In genomic region chr14:103616635-103617300, GRCh38 we compare ENCODE assay signal across 17 cellular contexts. TPM values are rescaled to one million over a fixed set of nuclear protein-coding genes. Genes with fewer than 3 reads are reported as not detected.
DNase-seq lines count a peak whose midpoint lies in the region; ATAC-seq, FAIRE-seq and TF ChIP-seq lines count a peak whose summit lies in the region.
"Had no signal": no experiment of that assay in that cellular context is flagged by ENCODE, and none has a peak within 500 bp of the region (broad histone marks: within the 10 kb centered on the region; RNA-seq: fewer than 3 reads in every experiment).

No MANE protein-coding gene starts in this region.

- H4K20me1 ChIP-seq in HepG2 (ENCODE audit: insufficient read depth, low read length) = no peaks in the 10 kb centered on the region
- H4K20me1 ChIP-seq: BLaER1 had no signal

- H3K9me3 Mint-ChIP-seq in glutamatergic neuron (ENCODE audit: unreplicated experiment) (peaks cover 5% of the 10 kb centered on the region), progenitor cell of endocrine pancreas (ENCODE audit: low read depth) (no peaks in the 10 kb centered on the region)

- no peak for TF ChIP-seq POLR2A in HepG2 (IDR thresholded peaks at IDR 0.05; ENCODE audit: insufficient read depth in 1 of 2, low read depth in 2 of 2, low read length in 2 of 2)
- TF ChIP-seq POLR2A in right lobe of liver (IDR thresholded peaks at IDR 0.05) = no peak

- H3K27ac ChIP-seq in HepG2 (ENCODE audit: extremely low read length, insufficient read depth, low read length) (no peak overlapping the region), right lobe of liver (no peak overlapping the region), tibial artery (no peak overlapping the region)
- H3K27ac ChIP-seq: BLaER1 had no signal

- TF ChIP-seq CTCF in HepG2 (CRISPR knock-in tag; IDR thresholded peaks at IDR 0.05) = no peak
- TF ChIP-seq CTCF in right lobe of liver (IDR thresholded peaks at IDR 0.05) = no peak
- TF ChIP-seq CTCF in glutamatergic neuron (IDR thresholded peaks at IDR 0.05; ENCODE audit: partially characterized antibody, unreplicated experiment) = no peak
- no peak for TF ChIP-seq CTCF in progenitor cell of endocrine pancreas (IDR thresholded peaks at IDR 0.05; ENCODE audit: unreplicated experiment)
- TF ChIP-seq CTCF in tibial artery (IDR thresholded peaks at IDR 0.05) = no peak

- POLR2A ChIA-PET in HepG2 (lab: Yijun Ruan, JAX) = no interaction called here

- no peaks in the 10 kb centered on the region; a peak in 1 of 5 replicates for H3K27me3 ChIP-seq in HepG2 (ENCODE audit: control insufficient read depth in 1 of 2, insufficient read depth in 2 of 2, low read length in 2 of 2)
- no peaks in the 10 kb centered on the region for H3K27me3 ChIP-seq in right lobe of liver
- H3K27me3 ChIP-seq in tibial artery = no peaks in the 10 kb centered on the region
- H3K27me3 ChIP-seq: BLaER1 had no signal

- no peak for DNase-seq in HepG2 (ENCODE audit: low spot score)
- DNase-seq in right lobe of liver = no peak
- DNase-seq in glutamatergic neuron = no peak
- DNase-seq in progenitor cell of endocrine pancreas (ENCODE audit: low spot score, unreplicated experiment) = no peak
- no peak for DNase-seq in ecto neural progenitor cell (ENCODE audit: low spot score)
- no peak for DNase-seq in tibial artery
- DNase-seq: 8988T; CD4-positive, alpha-beta memory T cell; DMS153; DMS79; GF-D8; IMR-90 had no signal

- H3K4me1 ChIP-seq in HepG2 (ENCODE audit: insufficient read depth, low read length) = peaks cover 26% of the 10 kb centered on the region
- no peaks in the 10 kb centered on the region for H3K4me1 ChIP-seq in right lobe of liver
- H3K4me1 ChIP-seq in tibial artery = no peaks in the 10 kb centered on the region
- H3K4me1 ChIP-seq: HAP-1 had no signal

- no peaks in the 10 kb centered on the region for H3K36me3 ChIP-seq in HepG2 (replicated peaks in 1 of 2; ENCODE audit: control insufficient read depth in 1 of 2, insufficient read depth in 2 of 2, low read length in 2 of 2)
- no peaks in the 10 kb centered on the region for H3K36me3 ChIP-seq in right lobe of liver
- no peaks in the 10 kb centered on the region for H3K36me3 ChIP-seq in tibial artery
- H3K36me3 ChIP-seq: BLaER1, HAP-1 had no signal

- H3K27me3 Mint-ChIP-seq in glutamatergic neuron (ENCODE audit: unreplicated experiment) = peaks cover 4% of the 10 kb centered on the region
- no peaks in the 10 kb centered on the region for H3K27me3 Mint-ChIP-seq in progenitor cell of endocrine pancreas
- H3K27me3 Mint-ChIP-seq: CD4-positive, alpha-beta memory T cell had no signal

- peak overlapping the region; percentile 34 for H3K27ac Mint-ChIP-seq in glutamatergic neuron (ENCODE audit: unreplicated experiment)
- H3K27ac Mint-ChIP-seq in progenitor cell of endocrine pancreas = peak overlapping the region; percentile 52
- H3K27ac Mint-ChIP-seq: CD4-positive, alpha-beta memory T cell had no signal

- peak; percentile 84 for ATAC-seq in HepG2
- no peak for ATAC-seq in right lobe of liver
- no peak for ATAC-seq in esophagus mucosa

- in situ Hi-C loops in HepG2 (cut with HindIII; ENCODE audit: extremely low pct_ligation_motif_present, low pct_unique_long_range_greater_than_20kb) = no loop called here

- TF ChIP-seq EP300 in HepG2 (IDR thresholded peaks at IDR 0.05; ENCODE audit: low read depth in 2 of 2, low read length in 2 of 2) (no peak), HepG2 (CRISPR knock-in tag; IDR thresholded peaks at IDR 0.05; ENCODE audit: borderline replicate concordance) (no peak)

- H3K9me3 ChIP-seq in HepG2 (ENCODE audit: low read length) (no peaks in the 10 kb centered on the region), right lobe of liver (no peaks in the 10 kb centered on the region), tibial artery (no peaks in the 10 kb centered on the region)
- H3K9me3 ChIP-seq: HAP-1 had no signal

- peak overlapping the region; percentile 34 for H3K9ac ChIP-seq in HepG2 (ENCODE audit: insufficient read depth, low read depth, low read length)
- H3K9ac ChIP-seq: BLaER1 had no signal

- peak overlapping the region; percentile 93 for H3K4me2 ChIP-seq in HepG2 (ENCODE audit: low read depth, low read length)
- H3K4me2 ChIP-seq: BLaER1 had no signal

- H3K36me3 Mint-ChIP-seq in glutamatergic neuron (ENCODE audit: unreplicated experiment) (no peaks in the 10 kb centered on the region), progenitor cell of endocrine pancreas (ENCODE audit: insufficient read depth) (no peaks in the 10 kb centered on the region)
- H3K36me3 Mint-ChIP-seq: CD14-positive monocyte; CD4-positive, alpha-beta memory T cell had no signal

- no TSS peak for BruUV-seq in HepG2 (replicated peaks; lab: Mats Ljungman, UMichigan)

- H3K4me3 Mint-ChIP-seq in glutamatergic neuron (ENCODE audit: unreplicated experiment) (no peak overlapping the region), progenitor cell of endocrine pancreas (ENCODE audit: low read depth) (no peak overlapping the region)
- H3K4me3 Mint-ChIP-seq: CD14-positive monocyte; CD4-positive, alpha-beta memory T cell had no signal

- no peaks in the 10 kb centered on the region for H3K79me2 ChIP-seq in HepG2 (ENCODE audit: insufficient read depth, low read length)

- H2AFZ ChIP-seq in HepG2 (ENCODE audit: low read length) = peak overlapping the region; percentile 75

- 14% methylated on average over 17 of the region's 17 CpGs for WGBS in HepG2 (ENCODE audit: low lambda C conversion rate)
- 70% methylated on average over 10 of the region's 17 CpGs for WGBS in right lobe of liver (ENCODE audit: insufficient coverage, low coverage, low lambda C conversion rate, missing lambda C conversion rate)

- no peak for TF ChIP-seq RAD21 in HepG2 (CRISPR knock-in tag; IDR thresholded peaks at IDR 0.05)

- peaks cover 15% of the 10 kb centered on the region for H3K4me1 Mint-ChIP-seq in glutamatergic neuron (ENCODE audit: low read depth, unreplicated experiment)
- H3K4me1 Mint-ChIP-seq in progenitor cell of endocrine pancreas (ENCODE audit: low read depth) = no peaks in the 10 kb centered on the region
- H3K4me1 Mint-ChIP-seq: CD14-positive monocyte; CD4-positive, alpha-beta memory T cell had no signal

- CTCF ChIA-PET in HepG2 (lab: Yijun Ruan, JAX; ENCODE audit: low intra/inter-chr PET ratio, low total read pairs) = no interaction called here

- intact Hi-C loops in HepG2 (cut with micrococcal nuclease; ENCODE audit: unreplicated experiment) = no loop called here
- intact Hi-C loops in right lobe of liver (cut with DNase I) = no loop called here
- intact Hi-C loops in tibial artery (cut with DNase I; ENCODE audit: low total_unique reads) = no loop called here

- FAIRE-seq in HepG2 (lab: Jason Lieb, UNC) = no peak
- FAIRE-seq: H1 had no signal

- peak overlapping the region; percentile 22 to 70 (median 44) for H3K4me3 ChIP-seq in HepG2 (replicated peaks in 1 of 3; ENCODE audit: insufficient read depth in 1 of 3, low read depth in 2 of 3, low read length in 3 of 3)
- no peak overlapping the region for H3K4me3 ChIP-seq in right lobe of liver
- H3K4me3 ChIP-seq in tibial artery = no peak overlapping the region
- H3K4me3 ChIP-seq: BLaER1, HAP-1 had no signal

RNA-seq across cellular contexts. Expression of gene KLC1, which starts 12.2 kb away (rescaled TPM):
- total RNA-seq in HepG2 (2016; rRNA removed; fragmentation: Illumina TruSeq; extraction: Trizol) (57.8 and 63.5 TPM in 2 replicates), right lobe of liver (10 to 100 TPM; 45.8 to 78.9 (median 58.0) TPM), glutamatergic neuron (ENCODE audit: unreplicated experiment) (975 TPM), progenitor cell of endocrine pancreas (178 and 180 TPM in 2 replicates), esophagus mucosa (80.3 TPM)
- 7.9 TPM in 2 replicates for total RNA-seq in HepG2 (2016; cell fraction: cytosol; rRNA removed; fragmentation: Illumina TruSeq; extraction: Trizol; ENCODE audit: low read depth)
- total RNA-seq in HepG2 (2016; cell fraction: insoluble cytoplasmic fraction; rRNA removed; fragmentation: Illumina TruSeq; extraction: Trizol) = 54.6 and 66.2 TPM in 2 replicates
- 16.0 and 16.3 TPM in 2 replicates for total RNA-seq in HepG2 (2016; cell fraction: membrane; rRNA removed; fragmentation: Illumina TruSeq; extraction: Trizol)
- total RNA-seq in HepG2 (2016; cell fraction: nucleus; rRNA removed; fragmentation: Illumina TruSeq; extraction: Trizol) = 62.3 and 79.9 TPM in 2 replicates
- polyA plus RNA-seq in HepG2 (2011; rRNA removed) = 53.2 and 61.0 TPM in 2 replicates
- 58.4 and 64.7 TPM in 2 replicates for polyA plus RNA-seq in HepG2 (2011; cell fraction: cytosol; rRNA removed)
- 171 and 186 TPM in 2 replicates for polyA plus RNA-seq in HepG2 (2011; cell fraction: nucleus; rRNA removed)
- 40.1 and 53.2 TPM in 2 replicates for polyA plus RNA-seq in HepG2 (2012)
- 3.0 and 3.1 TPM in 2 replicates for polyA plus RNA-seq in HepG2 (2016; cell fraction: cytosol; fragmentation: Illumina TruSeq; extraction: Trizol; ENCODE audit: low read depth)
- 50.1 and 51.1 TPM in 2 replicates for polyA plus RNA-seq in HepG2 (2016; cell fraction: insoluble cytoplasmic fraction; fragmentation: Illumina TruSeq; extraction: Trizol; ENCODE audit: low read depth)
- polyA plus RNA-seq in HepG2 (2016; cell fraction: membrane; fragmentation: Illumina TruSeq; extraction: Trizol; ENCODE audit: low read depth) = 7.4 and 9.4 TPM in 2 replicates
- 92.4 and 93.3 TPM in 2 replicates for polyA plus RNA-seq in HepG2 (2016; cell fraction: nucleus; fragmentation: Illumina TruSeq; extraction: Trizol; ENCODE audit: insufficient read depth, low read depth)
- polyA minus RNA-seq in HepG2 (2011; rRNA and poly(A)+ RNA removed; ENCODE audit: low replicate concordance) = 45.0 and 49.1 TPM in 2 replicates
- 30.6 and 37.7 TPM in 2 replicates for polyA minus RNA-seq in HepG2 (2011; cell fraction: cytosol; rRNA and poly(A)+ RNA removed)
- 152 and 165 TPM in 2 replicates for polyA minus RNA-seq in HepG2 (2011; cell fraction: nucleus; rRNA and poly(A)+ RNA removed)

RNA-seq across cellular contexts. Expression of gene COA8, which starts 54.0 kb away (rescaled TPM):
- total RNA-seq in HepG2 (2016; rRNA removed; fragmentation: Illumina TruSeq; extraction: Trizol) (25.1 and 25.2 TPM in 2 replicates), right lobe of liver (10 to 100 TPM in 5 of 6 experiments, 1 to 10 TPM in 1; 7.5 to 17.7 (median 14.9) TPM), glutamatergic neuron (ENCODE audit: unreplicated experiment) (54.9 TPM), progenitor cell of endocrine pancreas (45.1 and 46.3 TPM in 2 replicates), esophagus mucosa (30.3 TPM)
- 29.4 and 38.9 TPM in 2 replicates for total RNA-seq in HepG2 (2016; cell fraction: cytosol; rRNA removed; fragmentation: Illumina TruSeq; extraction: Trizol; ENCODE audit: low read depth)
- total RNA-seq in HepG2 (2016; cell fraction: insoluble cytoplasmic fraction; rRNA removed; fragmentation: Illumina TruSeq; extraction: Trizol) = 25.7 and 29.2 TPM in 2 replicates
- total RNA-seq in HepG2 (2016; cell fraction: membrane; rRNA removed; fragmentation: Illumina TruSeq; extraction: Trizol) = 46.6 and 48.0 TPM in 2 replicates
- 11.0 and 15.0 TPM in 2 replicates for total RNA-seq in HepG2 (2016; cell fraction: nucleus; rRNA removed; fragmentation: Illumina TruSeq; extraction: Trizol)
- polyA plus RNA-seq in HepG2 (2011; rRNA removed) = 10.9 and 14.0 TPM in 2 replicates
- polyA plus RNA-seq in HepG2 (2011; cell fraction: cytosol; rRNA removed) = 10.2 and 14.5 TPM in 2 replicates
- 2.6 and 3.1 TPM in 2 replicates for polyA plus RNA-seq in HepG2 (2011; cell fraction: nucleus; rRNA removed)
- polyA plus RNA-seq in HepG2 (2012) = 25.7 and 32.6 TPM in 2 replicates
- polyA plus RNA-seq in HepG2 (2016; cell fraction: cytosol; fragmentation: Illumina TruSeq; extraction: Trizol; ENCODE audit: low read depth) = 63.7 and 73.8 TPM in 2 replicates
- polyA plus RNA-seq in HepG2 (2016; cell fraction: insoluble cytoplasmic fraction; fragmentation: Illumina TruSeq; extraction: Trizol; ENCODE audit: low read depth) = 33.7 and 39.8 TPM in 2 replicates
- polyA plus RNA-seq in HepG2 (2016; cell fraction: membrane; fragmentation: Illumina TruSeq; extraction: Trizol; ENCODE audit: low read depth) = 52.0 and 59.9 TPM in 2 replicates
- 21.5 and 21.7 TPM in 2 replicates for polyA plus RNA-seq in HepG2 (2016; cell fraction: nucleus; fragmentation: Illumina TruSeq; extraction: Trizol; ENCODE audit: insufficient read depth, low read depth)
- 4.7 and 5.1 TPM in 2 replicates for polyA minus RNA-seq in HepG2 (2011; rRNA and poly(A)+ RNA removed; ENCODE audit: low replicate concordance)
- polyA minus RNA-seq in HepG2 (2011; cell fraction: cytosol; rRNA and poly(A)+ RNA removed) = 3.6 and 6.4 TPM in 2 replicates
- 10.1 and 11.3 TPM in 2 replicates for polyA minus RNA-seq in HepG2 (2011; cell fraction: nucleus; rRNA and poly(A)+ RNA removed)

RNA-seq across cellular contexts. Expression of gene BAG5, which starts 54.3 kb away (rescaled TPM):
- total RNA-seq in HepG2 (2016; rRNA removed; fragmentation: Illumina TruSeq; extraction: Trizol) (21.0 and 34.8 TPM in 2 replicates), right lobe of liver (10 to 100 TPM in 4 of 6 experiments, 1 to 10 TPM in 2; 6.5 to 11.4 (median 10.9) TPM), glutamatergic neuron (ENCODE audit: unreplicated experiment) (34.4 TPM), progenitor cell of endocrine pancreas (23.5 and 24.7 TPM in 2 replicates), esophagus mucosa (23.6 TPM)
- total RNA-seq in HepG2 (2016; cell fraction: cytosol; rRNA removed; fragmentation: Illumina TruSeq; extraction: Trizol; ENCODE audit: low read depth) = 2.3 and 2.5 TPM in 2 replicates
- 21.9 and 34.1 TPM in 2 replicates for total RNA-seq in HepG2 (2016; cell fraction: insoluble cytoplasmic fraction; rRNA removed; fragmentation: Illumina TruSeq; extraction: Trizol)
- total RNA-seq in HepG2 (2016; cell fraction: membrane; rRNA removed; fragmentation: Illumina TruSeq; extraction: Trizol) = 11.4 and 14.2 TPM in 2 replicates
- total RNA-seq in HepG2 (2016; cell fraction: nucleus; rRNA removed; fragmentation: Illumina TruSeq; extraction: Trizol) = 14.8 and 16.2 TPM in 2 replicates
- 3.0 and 3.5 TPM in 2 replicates for polyA plus RNA-seq in HepG2 (2011; rRNA removed)
- polyA plus RNA-seq in HepG2 (2011; cell fraction: cytosol; rRNA removed) = 2.5 and 3.9 TPM in 2 replicates
- polyA plus RNA-seq in HepG2 (2011; cell fraction: nucleus; rRNA removed) = 3.3 and 3.7 TPM in 2 replicates
- 7.9 and 9.3 TPM in 2 replicates for polyA plus RNA-seq in HepG2 (2012)
- 1.0 and 1.3 TPM in 2 replicates for polyA plus RNA-seq in HepG2 (2016; cell fraction: cytosol; fragmentation: Illumina TruSeq; extraction: Trizol; ENCODE audit: low read depth)
- 16.8 and 20.0 TPM in 2 replicates for polyA plus RNA-seq in HepG2 (2016; cell fraction: insoluble cytoplasmic fraction; fragmentation: Illumina TruSeq; extraction: Trizol; ENCODE audit: low read depth)
- 5.3 and 6.2 TPM in 2 replicates for polyA plus RNA-seq in HepG2 (2016; cell fraction: membrane; fragmentation: Illumina TruSeq; extraction: Trizol; ENCODE audit: low read depth)
- 13.8 and 14.6 TPM in 2 replicates for polyA plus RNA-seq in HepG2 (2016; cell fraction: nucleus; fragmentation: Illumina TruSeq; extraction: Trizol; ENCODE audit: insufficient read depth, low read depth)
- 5.3 and 11.8 TPM in 2 replicates for polyA minus RNA-seq in HepG2 (2011; rRNA and poly(A)+ RNA removed; ENCODE audit: low replicate concordance)
- 7.2 and 8.6 TPM in 2 replicates for polyA minus RNA-seq in HepG2 (2011; cell fraction: cytosol; rRNA and poly(A)+ RNA removed)
- 9.8 and 9.9 TPM in 2 replicates for polyA minus RNA-seq in HepG2 (2011; cell fraction: nucleus; rRNA and poly(A)+ RNA removed)

Comparison
In these comparisons a context has a peak if more than half of its experiments do, and no peak if none do; other contexts are left out.
1. H3K4me3 ChIP-seq: peak in HepG2 (3 of 3); none in right lobe of liver (0 of 3) and tibial artery (0 of 2).